12 cellular contexts compared by ENCODE assay signal in the genomic region with DNA sequence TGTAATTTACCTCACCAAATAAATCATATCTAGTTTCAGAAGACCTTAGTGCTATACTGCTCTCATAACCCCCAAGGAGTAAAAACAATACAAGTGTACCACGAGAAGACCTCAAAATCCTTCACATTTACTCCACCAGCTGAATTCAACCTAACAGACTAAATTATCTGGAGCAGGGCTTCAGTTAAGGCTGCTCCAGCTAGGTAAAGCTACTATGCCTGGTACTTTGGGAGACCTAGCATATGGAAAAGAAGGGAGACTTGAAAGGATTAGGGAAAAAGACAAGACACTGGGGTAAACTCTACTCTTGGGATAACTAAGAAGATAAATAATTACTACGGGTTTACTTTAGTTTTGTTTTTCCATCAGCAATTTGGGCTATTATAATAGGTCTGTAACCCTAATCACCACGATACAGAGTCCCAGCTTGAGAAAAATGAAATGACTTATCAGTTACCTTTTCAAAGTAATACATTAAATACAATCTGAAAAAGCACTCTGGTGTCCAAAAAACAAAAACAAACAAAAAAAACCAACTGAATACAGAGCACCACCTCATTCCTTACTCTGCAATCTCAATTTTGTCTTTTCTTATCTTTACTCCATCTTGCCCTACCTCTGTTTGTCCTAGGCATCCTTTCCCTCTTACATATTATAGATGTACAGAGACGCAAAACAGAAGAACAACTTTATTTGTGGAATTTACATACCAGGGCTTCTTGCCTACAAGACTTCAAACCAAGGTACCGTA. TPM values are rescaled to one million over a fixed set of nuclear protein-coding genes. Genes with fewer than 3 reads are reported as not detected.
DNase-seq lines count a peak whose midpoint lies in the region; ATAC-seq and TF ChIP-seq lines count a peak whose summit lies in the region.
"Had no signal": no experiment of that assay in that cellular context is flagged by ENCODE, and none has a peak within 500 bp of the region (broad histone marks: within the 10 kb centered on the region; RNA-seq: fewer than 3 reads in every experiment).

No MANE protein-coding gene starts in this region.

- peaks cover 4% of the 10 kb centered on the region for H3K36me3 Mint-ChIP-seq in activated CD4-positive, alpha-beta T cell treated with anti-CD3 and anti-CD28 coated beads, Interleukin-2, amount 10 ng/mL, durations not matched to agents 7 days and 5 days (ENCODE audit: low read depth)
- no peaks in the 10 kb centered on the region for H3K36me3 Mint-ChIP-seq in progenitor cell of endocrine pancreas (ENCODE audit: insufficient read depth)

- H3K27me3 Mint-ChIP-seq in activated CD4-positive, alpha-beta T cell treated with anti-CD3 and anti-CD28 coated beads, Interleukin-2, amount 10 ng/mL, durations not matched to agents 7 days and 5 days: peaks cover 11% of the 10 kb centered on the region
- peaks cover 11% of the 10 kb centered on the region for H3K27me3 Mint-ChIP-seq in progenitor cell of endocrine pancreas

- no peak for ATAC-seq in HG03460 (IDR thresholded peaks at IDR 0.05; ENCODE audit: unreplicated experiment)
- ATAC-seq: K562, left ventricle myocardium superior had no signal

- no peak overlapping the region for H3K27ac ChIP-seq in mammary epithelial cell (ENCODE audit: insufficient read depth, low read depth, low read length)

- no peak overlapping the region for H3K4me3 ChIP-seq in mammary epithelial cell (replicated peaks in 1 of 3; ENCODE audit: insufficient read depth in 1 of 3, low read depth in 2 of 3, low read length in 3 of 3)

- H3K79me2 ChIP-seq in mammary epithelial cell (ENCODE audit: insufficient read depth, low read length): no peaks in the 10 kb centered on the region

- H3K4me2 ChIP-seq in mammary epithelial cell (ENCODE audit: insufficient read depth, low read depth, low read length): no peak overlapping the region

- no peak overlapping the region for H3K27ac Mint-ChIP-seq in activated CD4-positive, alpha-beta T cell treated with anti-CD3 and anti-CD28 coated beads, Interleukin-2, amount 10 ng/mL, durations not matched to agents 7 days and 5 days
- no peak overlapping the region for H3K27ac Mint-ChIP-seq in progenitor cell of endocrine pancreas

- no peak overlapping the region for H3K9ac ChIP-seq in mammary epithelial cell (ENCODE audit: insufficient read depth, low read length)

- no peaks in the 10 kb centered on the region for H3K36me3 ChIP-seq in mammary epithelial cell (ENCODE audit: insufficient read depth, low read length)

- no peaks in the 10 kb centered on the region for H3K9me3 ChIP-seq in mammary epithelial cell (replicated peaks; ENCODE audit: insufficient read depth, low read length)

- no peaks in the 10 kb centered on the region for H3K27me3 ChIP-seq in mammary epithelial cell (ENCODE audit: insufficient read depth, low read length)

- no peak overlapping the region for H2AFZ ChIP-seq in mammary epithelial cell (ENCODE audit: low read depth, low read length)

- WGBS in mammary epithelial cell (ENCODE audit: low coverage, missing lambda C conversion rate): 82% methylated on average over 5 of the region's 5 CpGs

- DNase-seq in activated CD4-positive, alpha-beta T cell treated with anti-CD3 and anti-CD28 coated beads, Interleukin-2, amount 10 ng/mL, durations not matched to agents 7 days and 5 days: no peak
- DNase-seq in activated CD4-positive, alpha-beta T cell treated with anti-CD3 and anti-CD28 coated beads for 48 hours: no peak
- DNase-seq in NCI-H524 treated with DMSO at 0.1 percent for 48 hours (lab: John Stamatoyannopoulos, UW) (peak; percentile 22), mammary epithelial cell (no peak), progenitor cell of endocrine pancreas (ENCODE audit: low spot score, unreplicated experiment) (no peak), occipital lobe (lab: John Stamatoyannopoulos, UW) (no peak)
- DNase-seq in stimulated activated CD4-positive, alpha-beta T cell treated with anti-CD3 and anti-CD28 coated beads, Interleukin-4, amount 100 ng/mL, for 4 hours: no peak
- DNase-seq: GF-D8, left ventricle myocardium superior, NCI-H1694 had no signal

- TSS peak; percentile 10 for BruUV-seq in mammary epithelial cell (replicated peaks; lab: Mats Ljungman, UMichigan)

- H3K4me1 Mint-ChIP-seq in activated CD4-positive, alpha-beta T cell treated with anti-CD3 and anti-CD28 coated beads, Interleukin-2, amount 10 ng/mL, durations not matched to agents 7 days and 5 days: peaks cover 20% of the 10 kb centered on the region
- H3K4me1 Mint-ChIP-seq in progenitor cell of endocrine pancreas (ENCODE audit: low read depth): peaks cover 2% of the 10 kb centered on the region

- H3K4me3 Mint-ChIP-seq in activated CD4-positive, alpha-beta T cell treated with anti-CD3 and anti-CD28 coated beads, Interleukin-2, amount 10 ng/mL, durations not matched to agents 7 days and 5 days: peak overlapping the region; percentile 84
- peak overlapping the region; percentile 83 for H3K4me3 Mint-ChIP-seq in progenitor cell of endocrine pancreas (ENCODE audit: low read depth)

- TF ChIP-seq CTCF in mammary epithelial cell (conservative IDR thresholded peaks at IDR 0.05 in 1 of 2, IDR thresholded peaks at IDR 0.05 in 1 of 2; ENCODE audit: extremely low read depth in 1 of 2, insufficient read depth in 1 of 2, low read depth in 1 of 2, low read length in 2 of 2): no peak
- no peak for TF ChIP-seq CTCF in progenitor cell of endocrine pancreas (IDR thresholded peaks at IDR 0.05; ENCODE audit: unreplicated experiment)

- intact Hi-C loops in mammary epithelial cell (cut with micrococcal nuclease): loop anchor here (5.0 kb wide), 1 partner anchor 207 kb away; no protein-coding TSS in a partner anchor

- H3K9me3 Mint-ChIP-seq in activated CD4-positive, alpha-beta T cell treated with anti-CD3 and anti-CD28 coated beads, Interleukin-2, amount 10 ng/mL, durations not matched to agents 7 days and 5 days: peaks cover 7% of the 10 kb centered on the region
- peaks cover 9% of the 10 kb centered on the region for H3K9me3 Mint-ChIP-seq in progenitor cell of endocrine pancreas (ENCODE audit: low read depth)

- no peaks in the 10 kb centered on the region for H4K20me1 ChIP-seq in mammary epithelial cell (ENCODE audit: insufficient read depth, low read length)

- CTCF ChIA-PET in activated CD4-positive, alpha-beta T cell treated with anti-CD3 and anti-CD28 coated beads, Interleukin-2, amount 10 ng/mL, durations not matched to agents 7 days and 5 days (lab: Charles Lee): interaction anchor here (0.5 to 1.4 kb wide), 2 partner anchors 43 to 122 kb away, joined by 3 read pairs; no protein-coding TSS in a partner anchor
- CTCF ChIA-PET in mammary epithelial cell (lab: Charles Lee; ENCODE audit: low non-redundant PET): no interaction called here

- peaks cover 5% of the 10 kb centered on the region for H3K4me1 ChIP-seq in mammary epithelial cell (ENCODE audit: insufficient read depth, low read length)

- POLR2A ChIA-PET in activated CD4-positive, alpha-beta T cell treated with anti-CD3 and anti-CD28 coated beads, Interleukin-2, amount 10 ng/mL, durations not matched to agents 7 days and 5 days (lab: Charles Lee): no interaction called here

- dilution Hi-C loops in mammary epithelial cell (cut with HindIII; ENCODE audit: low sequenced_read_pairs): no loop called here

- in situ Hi-C loops in mammary epithelial cell (cut with MboI; ENCODE audit: low sequenced_read_pairs in 2 of 2): no loop called here

RNA-seq across cellular contexts. Expression of a gene that starts 2.1 kb away (rescaled TPM):
- total RNA-seq in activated CD4-positive, alpha-beta T cell treated with anti-CD3 and anti-CD28 coated beads, Interleukin-2, amount 10 ng/mL, durations not matched to agents 7 days and 5 days: 1 to 10 TPM; 2.6 TPM
- 1 to 10 TPM in 1 of 2 donors, under 1 TPM in 1; 0.33 to 2.7 TPM for total RNA-seq in mammary epithelial cell
- polyA plus RNA-seq in mammary epithelial cell: 0.69 TPM
- 1.2 TPM for polyA minus RNA-seq in mammary epithelial cell
- total RNA-seq in progenitor cell of endocrine pancreas: 6.0 and 6.1 TPM in 2 replicates
- 30.3 TPM for total RNA-seq in occipital lobe

RNA-seq across cellular contexts. Expression of a gene that starts 33.8 kb away (rescaled TPM):
- 1 to 10 TPM in 1 of 2 experiments, under 1 TPM in 1; 0.79 to 1.5 TPM for total RNA-seq in activated CD4-positive, alpha-beta T cell treated with anti-CD3 and anti-CD28 coated beads, Interleukin-2, amount 10 ng/mL, durations not matched to agents 7 days and 5 days
- total RNA-seq in mammary epithelial cell: 10 to 100 TPM; 29.9 to 37.0 TPM
- polyA plus RNA-seq in mammary epithelial cell: 30.0 TPM
- polyA minus RNA-seq in mammary epithelial cell: 21.8 TPM
- 29.7 and 30.0 TPM in 2 replicates for total RNA-seq in progenitor cell of endocrine pancreas
- total RNA-seq in occipital lobe: 12.2 TPM
